ENCODE assay signal across 22 cellular contexts in the genomic region with DNA sequence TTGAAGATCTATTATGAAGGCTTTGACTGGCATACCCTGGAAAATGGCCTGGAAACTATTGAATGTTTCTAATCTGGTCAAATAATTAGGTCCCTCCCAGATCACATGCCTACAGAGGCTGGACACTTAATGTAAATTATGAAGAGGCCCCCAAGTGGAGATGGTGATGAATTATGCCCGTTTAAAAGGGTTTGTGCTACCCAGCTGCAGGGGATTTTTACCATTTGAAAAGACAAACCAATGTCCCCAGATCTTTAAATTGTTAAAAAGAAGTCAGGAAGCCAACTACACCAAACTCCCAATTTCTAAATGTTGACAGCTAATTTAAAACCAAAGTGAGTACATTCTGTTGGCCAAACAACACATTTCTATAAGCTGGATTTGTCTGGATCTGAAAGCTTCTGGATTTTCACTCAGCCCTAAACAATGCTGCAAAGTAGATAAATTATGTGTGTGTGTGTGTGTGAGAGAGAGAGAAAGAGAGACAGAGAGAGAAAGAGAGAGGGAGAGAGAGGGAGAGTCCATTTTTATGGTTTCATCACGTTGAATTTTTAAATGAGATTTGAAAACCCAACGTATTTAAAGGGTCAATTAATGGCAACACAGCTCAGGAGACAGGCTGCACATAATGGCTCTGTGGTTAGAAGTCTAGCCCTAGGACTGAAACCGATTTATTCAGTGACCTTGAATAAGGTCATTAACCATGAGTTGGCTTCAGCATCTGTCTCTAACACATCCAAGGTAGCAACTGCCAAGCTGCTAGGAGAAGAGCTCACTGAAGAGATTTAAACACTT. TPM values are rescaled to one million over a fixed set of nuclear protein-coding genes. Genes with fewer than 3 reads are reported as not detected.
DNase-seq lines count a peak whose midpoint lies in the region; TF ChIP-seq lines count a peak whose summit lies in the region.
"Had no signal": no experiment of that assay in that cellular context is flagged by ENCODE, and none has a peak within 500 bp of the region (broad histone marks: within the 10 kb centered on the region; RNA-seq: fewer than 3 reads in every experiment).

No MANE protein-coding gene starts in this region.

- no peak overlapping the region for H3K4me3 ChIP-seq in WERI-Rb-1 (ENCODE audit: low read depth, low read length)
- H3K4me3 ChIP-seq in dorsolateral prefrontal cortex, result no peak overlapping the region
- H3K4me3 ChIP-seq: HAP-1, PC-9, SJSA1 had no signal

- TF ChIP-seq CTCF in WERI-Rb-1 (IDR thresholded peaks at IDR 0.05; ENCODE audit: low read depth, low read length), result no peak
- no peak for TF ChIP-seq CTCF in dorsolateral prefrontal cortex (IDR thresholded peaks at IDR 0.05 in 54 of 56, conservative IDR thresholded peaks at IDR 0.05 in 2 of 56; ENCODE audit: low read depth in 1 of 56, partially characterized antibody in 56 of 56)

- H3K27me3 ChIP-seq in WERI-Rb-1 (ENCODE audit: insufficient read depth, low read depth, severe bottlenecking) (no peaks in the 10 kb centered on the region), dorsolateral prefrontal cortex (no peaks in the 10 kb centered on the region)
- H3K27me3 ChIP-seq: SJSA1 had no signal

- H3K36me3 ChIP-seq in WERI-Rb-1, result no peaks in the 10 kb centered on the region
- H3K36me3 ChIP-seq: HAP-1, SJSA1 had no signal

- intact Hi-C loops in dorsolateral prefrontal cortex (cut with DNase I), result no loop called here

- H3K9me3 ChIP-seq in WERI-Rb-1 (ENCODE audit: severe bottlenecking), result no peaks in the 10 kb centered on the region
- H3K9me3 ChIP-seq: HAP-1, SJSA1 had no signal

- H3K27ac ChIP-seq in WERI-Rb-1 (peak overlapping the region; percentile 20; the same call in 1 of the 2 replicates), dorsolateral prefrontal cortex (no peak overlapping the region)
- H3K27ac ChIP-seq: PC-9, SJSA1 had no signal

- DNase-seq in NCI-H1105 treated with DMSO at 0.1 percent for 48 hours (lab: John Stamatoyannopoulos, UW), result peak; percentile 15
- DNase-seq in NCI-H1105 (lab: John Stamatoyannopoulos, UW), result no peak
- peak; percentile 31 for DNase-seq in NCI-H1092 (lab: John Stamatoyannopoulos, UW)
- no peak for DNase-seq in WERI-Rb-1
- peak; percentile 12 for DNase-seq in pons (ENCODE audit: low spot score)
- no peak for DNase-seq in dorsolateral prefrontal cortex
- no peak for DNase-seq in NCI-H1048 (lab: John Stamatoyannopoulos, UW)
- no peak for DNase-seq in stimulated activated naive CD4-positive, alpha-beta T cell treated with Interleukin-2 at 50 U/mL for 16 hours (lab: John Stamatoyannopoulos, UW)
- DNase-seq: 8988T, COR-L47, DMS 273 treated with DMSO at 0.1 percent for 48 hours, GDM1, Kasumi-1, MM.1S, NCI-H1436 treated with DMSO at 0.1 percent for 48 hours, NCI-H2029, NCI-H510A, NCI-H748 treated with DMSO at 0.1 percent for 48 hours, PC-9 had no signal

RNA-seq across cellular contexts. Expression of a gene that starts 35.5 kb away (rescaled TPM):
- 100 to 1,000 TPM in 119 of 120 experiments, 10 to 100 TPM in 1; 79.2 to 266 (median 177) TPM for total RNA-seq in dorsolateral prefrontal cortex
- total RNA-seq: B cell, PC-9 had no signal

Comparison
In these comparisons a context has a peak if more than half of its experiments do, and no peak if none do; other contexts are left out.
1. DNase-seq: peak in NCI-H1105 treated with DMSO at 0.1 percent for 48 hours (single experiment), NCI-H1092 (single experiment) and pons (single experiment); none in NCI-H1105 (single experiment), WERI-Rb-1 (single experiment), dorsolateral prefrontal cortex (0 of 10), NCI-H1048 (single experiment) and stimulated activated naive CD4-positive, alpha-beta T cell treated with Interleukin-2 at 50 U/mL for 16 hours (single experiment).